Comparison of ENCODE assay signal across 18 cellular contexts in genomic region chr15:64948916-64949315, GRCh38.
"Had no signal": no experiment of that assay in that cellular context is flagged by ENCODE, and none has a peak within 500 bp of the region (broad histone marks: within the 10 kb centered on the region; RNA-seq: fewer than 3 reads in every experiment).

No MANE protein-coding gene starts in this region.

- H3K79me2 ChIP-seq: parathyroid adenoma had no signal

- H3K4me3 Mint-ChIP-seq: activated naive CD4-positive, alpha-beta T cell treated with anti-CD3 and anti-CD28 coated beads for 36 hours; activated T-helper 17 cell treated with anti-CD3 and anti-CD28 coated beads, Interleukin-2, amount 50 U/mL, for 72 hours; dendritic cell treated with granulocyte-macrophage colony-stimulating factor and Interleukin-4, amounts not matched to agents 40 ng/mL and 50 ng/mL, for 4 days; immature natural killer cell; naive thymus-derived CD4-positive, alpha-beta T cell; stimulated activated effector memory CD8-positive, alpha-beta T cell treated with anti-CD3 and anti-CD28 coated beads, Interleukin-12 subunit alpha, Interleukin-12 subunit beta, amount 100 ng/mL, for 72 hours; T-helper 2 cell treated with Interferon-gamma antibody and Interleukin-4, amounts not matched to agents 5 μg/mL and 100 μg/mL, for 36 hours had no signal

- H3K9me3 ChIP-seq: ascending aorta, breast epithelium, heart left ventricle, lower lobe of right lung had no signal

- H3K4me3 ChIP-seq: ascending aorta, breast epithelium, heart left ventricle, lower lobe of right lung had no signal

- DNase-seq: activated naive CD4-positive, alpha-beta T cell treated with anti-CD3 and anti-CD28 coated beads for 36 hours; cerebellar nuclear complex; effector memory CD4-positive, alpha-beta T cell; heart left ventricle; immature natural killer cell; lower lobe of right lung; midbrain; naive thymus-derived CD4-positive, alpha-beta T cell; stimulated activated CD4-positive, alpha-beta T cell treated with anti-CD3 and anti-CD28 coated beads, Interleukin-1b, Interleukin-23, amount 100 ng/mL, for 48 hours; trophoblast cell had no signal

- H3K27ac Mint-ChIP-seq: activated naive CD4-positive, alpha-beta T cell treated with anti-CD3 and anti-CD28 coated beads for 36 hours; activated T-helper 17 cell treated with anti-CD3 and anti-CD28 coated beads, Interleukin-2, amount 50 U/mL, for 72 hours; dendritic cell treated with granulocyte-macrophage colony-stimulating factor and Interleukin-4, amounts not matched to agents 40 ng/mL and 50 ng/mL, for 4 days; stimulated activated effector memory CD8-positive, alpha-beta T cell treated with anti-CD3 and anti-CD28 coated beads, Interleukin-12 subunit alpha, Interleukin-12 subunit beta, amount 100 ng/mL, for 72 hours; T-helper 2 cell treated with Interferon-gamma antibody and Interleukin-4, amounts not matched to agents 5 μg/mL and 100 μg/mL, for 36 hours had no signal

- H3K9ac ChIP-seq: parathyroid adenoma had no signal

- FAIRE-seq: frontal cortex had no signal

- H2AFZ ChIP-seq: parathyroid adenoma had no signal

- H3K4me1 ChIP-seq: ascending aorta, breast epithelium, heart left ventricle, lower lobe of right lung, parathyroid adenoma had no signal

- H3K27me3 Mint-ChIP-seq: activated T-helper 17 cell treated with anti-CD3 and anti-CD28 coated beads, Interleukin-2, amount 50 U/mL, for 72 hours; naive thymus-derived CD4-positive, alpha-beta T cell had no signal

- H3K9me3 Mint-ChIP-seq: activated naive CD4-positive, alpha-beta T cell treated with anti-CD3 and anti-CD28 coated beads for 36 hours; activated T-helper 17 cell treated with anti-CD3 and anti-CD28 coated beads, Interleukin-2, amount 50 U/mL, for 72 hours; immature natural killer cell; stimulated activated effector memory CD8-positive, alpha-beta T cell treated with anti-CD3 and anti-CD28 coated beads, Interleukin-12 subunit alpha, Interleukin-12 subunit beta, amount 100 ng/mL, for 72 hours; T-helper 2 cell treated with Interferon-gamma antibody and Interleukin-4, amounts not matched to agents 5 μg/mL and 100 μg/mL, for 36 hours had no signal

- H3K27ac ChIP-seq: ascending aorta, breast epithelium, heart left ventricle, lower lobe of right lung, parathyroid adenoma had no signal

- ATAC-seq: activated T-helper 17 cell treated with anti-CD3 and anti-CD28 coated beads, Interleukin-2, amount 50 U/mL, for 72 hours; naive thymus-derived CD4-positive, alpha-beta T cell had no signal

- H3K27me3 ChIP-seq: ascending aorta, breast epithelium, heart left ventricle had no signal
